21 cellular contexts compared by ENCODE assay signal in genomic region chr6:53831081-53831839, GRCh38.
"Had no signal": no experiment of that assay in that cellular context is flagged by ENCODE, and none has a peak within 500 bp of the region (broad histone marks: within the 10 kb centered on the region; RNA-seq: fewer than 3 reads in every experiment).

No MANE protein-coding gene starts in this region.

- H3K9me3 ChIP-seq: colonic mucosa, right atrium auricular region, stomach, vagina had no signal

- FAIRE-seq: bronchial epithelial cell, endothelial cell of umbilical vein had no signal

- H3K36me3 ChIP-seq: colonic mucosa, right atrium auricular region, stomach, vagina had no signal

- DNase-seq: activated CD4-positive, alpha-beta T cell treated with anti-CD3 and anti-CD28 coated beads for 48 hours; activated CD4-positive, CD25-positive, alpha-beta regulatory T cell; activated CD8-positive, alpha-beta memory T cell treated with anti-CD3 and anti-CD28 coated beads, Interleukin-2, amount 10 ng/mL, durations not matched to agents 7 days and 5 days; activated CD8-positive, alpha-beta T cell treated with anti-CD3 and anti-CD28 coated beads for 36 hours; activated effector memory CD4-positive, alpha-beta T cell treated with anti-CD3 and anti-CD28 coated beads, Interleukin-2, amount 50 U/mL, for 16 hours; activated naive CD4-positive, alpha-beta T cell treated with anti-CD3 and anti-CD28 coated beads, Interleukin-2, amount 10 ng/mL, durations not matched to agents 7 days and 5 days; activated T-cell treated with anti-CD3 and anti-CD28 coated beads for 4 hours; amygdala; colonic mucosa; dorsolateral prefrontal cortex; effector memory CD8-positive, alpha-beta T cell; foreskin melanocyte; midbrain; natural killer cell; stimulated activated CD4-positive, alpha-beta T cell treated with anti-CD3 and anti-CD28 coated beads, Interleukin-15, amount 100 ng/mL, for 24 hours; stomach had no signal

- H3K27ac ChIP-seq: right atrium auricular region, stomach, vagina had no signal

- H3K4me3 ChIP-seq: colonic mucosa, dorsolateral prefrontal cortex, right atrium auricular region, skin epidermis, stomach, vagina had no signal

- H3K27me3 ChIP-seq: colonic mucosa, dorsolateral prefrontal cortex, right atrium auricular region, stomach, vagina had no signal

- H3K4me1 ChIP-seq: colonic mucosa had no signal
